25 cellular contexts compared by ENCODE assay signal in genomic region chr17:68835061-68835460, GRCh38.
DNase-seq lines count a peak whose midpoint lies in the region; ATAC-seq, FAIRE-seq and TF ChIP-seq lines count a peak whose summit lies in the region.
"Had no signal": no experiment of that assay in that cellular context is flagged by ENCODE, and none has a peak within 500 bp of the region (broad histone marks: within the 10 kb centered on the region; RNA-seq: fewer than 3 reads in every experiment).

No MANE protein-coding gene starts in this region.

- H3K9me1 ChIP-seq in endothelial cell of umbilical vein (replicated peaks; ENCODE audit: control insufficient read depth, extremely low read depth, insufficient read depth, low read length) = no peaks in the 10 kb centered on the region

- H3K4me1 ChIP-seq in left ventricle myocardium inferior (peaks cover 12% of the 10 kb centered on the region), right cardiac atrium (ENCODE audit: control insufficient read depth, insufficient read depth, low read length) (peaks cover 2% of the 10 kb centered on the region), endothelial cell of umbilical vein (ENCODE audit: control insufficient read depth, extremely low read depth, insufficient read depth, low read length) (peaks cover 4% of the 10 kb centered on the region), skeletal muscle tissue (ENCODE audit: control insufficient read depth in 3 of 3, insufficient read depth in 3 of 3, low read length in 3 of 3) (no peaks in the 10 kb centered on the region), kidney (ENCODE audit: control insufficient read depth in 1 of 2, insufficient read depth in 1 of 2, low read depth in 1 of 2, low read length in 2 of 2) (no peaks in the 10 kb centered on the region)
- H3K4me1 ChIP-seq: vagina had no signal

- POLR2A ChIA-PET in endothelial cell of umbilical vein (lab: Charles Lee) = no interaction called here

- no peaks in the 10 kb centered on the region for H3K9me3 ChIP-seq in left ventricle myocardium inferior (replicated peaks)
- no peaks in the 10 kb centered on the region for H3K9me3 ChIP-seq in right cardiac atrium (ENCODE audit: control insufficient read depth, low read length)
- no peaks in the 10 kb centered on the region for H3K9me3 ChIP-seq in endothelial cell of umbilical vein (replicated peaks; ENCODE audit: control insufficient read depth, insufficient read depth, low read length)
- H3K9me3 ChIP-seq in skeletal muscle tissue (ENCODE audit: control insufficient read depth in 3 of 3, low read length in 3 of 3) = no peaks in the 10 kb centered on the region
- no peaks in the 10 kb centered on the region for H3K9me3 ChIP-seq in kidney (ENCODE audit: control insufficient read depth in 1 of 2, low read length in 2 of 2)
- H3K9me3 ChIP-seq: neutrophil, vagina had no signal

- H3K4me2 ChIP-seq in endothelial cell of umbilical vein (ENCODE audit: insufficient read depth, low read length) = no peak overlapping the region

- intact Hi-C loops in left ventricle myocardium inferior (cut with micrococcal nuclease) = no loop called here
- intact Hi-C loops in right cardiac atrium (cut with DNase I) = no loop called here
- intact Hi-C loops in endothelial cell of umbilical vein (cut with micrococcal nuclease) = no loop called here
- intact Hi-C loops in kidney (cut with DNase I) = no loop called here

- H4K20me1 ChIP-seq in endothelial cell of umbilical vein (replicated peaks; ENCODE audit: control insufficient read depth, extremely low read depth, insufficient read depth, low read length) = no peaks in the 10 kb centered on the region

- ATAC-seq in right cardiac atrium (no peak), GM19395 (IDR thresholded peaks at IDR 0.05; ENCODE audit: unreplicated experiment) (no peak), GM18511 (IDR thresholded peaks at IDR 0.05; ENCODE audit: unreplicated experiment) (no peak)
- ATAC-seq: activated T-helper 17 cell treated with anti-CD3 and anti-CD28 coated beads, Interleukin-2, amount 50 U/mL, for 72 hours; K562 had no signal

- no TSS peak for BruUV-seq in endothelial cell of umbilical vein (replicated peaks; lab: Mats Ljungman, UMichigan)

- H3K36me3 ChIP-seq in left ventricle myocardium inferior (no peaks in the 10 kb centered on the region), endothelial cell of umbilical vein (ENCODE audit: control insufficient read depth in 2 of 2, extremely low read depth in 1 of 2, insufficient read depth in 2 of 2, low read length in 2 of 2) (no peaks in the 10 kb centered on the region), skeletal muscle tissue (ENCODE audit: control insufficient read depth in 3 of 3, insufficient read depth in 3 of 3, low read length in 3 of 3) (no peaks in the 10 kb centered on the region), kidney (ENCODE audit: control insufficient read depth in 1 of 2, insufficient read depth in 2 of 2, low read length in 2 of 2) (no peaks in the 10 kb centered on the region)
- H3K36me3 ChIP-seq: neutrophil, vagina had no signal

- peak overlapping the region; percentile 46 for H2AFZ ChIP-seq in endothelial cell of umbilical vein (ENCODE audit: low read depth, low read length)

- H3K27me3 ChIP-seq in left ventricle myocardium inferior (ENCODE audit: low read depth) (no peaks in the 10 kb centered on the region), right cardiac atrium (ENCODE audit: control insufficient read depth, insufficient read depth) (no peaks in the 10 kb centered on the region), endothelial cell of umbilical vein (ENCODE audit: control insufficient read depth in 2 of 2, insufficient read depth in 2 of 2, low read length in 2 of 2) (no peaks in the 10 kb centered on the region), skeletal muscle tissue (ENCODE audit: control insufficient read depth in 3 of 3, insufficient read depth in 3 of 3, low read length in 3 of 3) (no peaks in the 10 kb centered on the region)
- H3K27me3 ChIP-seq: neutrophil, vagina had no signal

- H3K9ac ChIP-seq in endothelial cell of umbilical vein (replicated peaks; ENCODE audit: extremely low read depth, insufficient read depth, low read length) = no peak overlapping the region
- H3K9ac ChIP-seq in skeletal muscle tissue (ENCODE audit: low read depth in 1 of 3, low read length in 3 of 3) = no peak overlapping the region
- no peak overlapping the region for H3K9ac ChIP-seq in kidney (ENCODE audit: low read length in 2 of 2)

- 38% methylated on average over 2 of the region's 2 CpGs for WGBS in right cardiac atrium

- H3K79me2 ChIP-seq in endothelial cell of umbilical vein (ENCODE audit: control insufficient read depth, insufficient read depth, low read length) = no peaks in the 10 kb centered on the region

- no peak for TF ChIP-seq CTCF in left ventricle myocardium inferior (IDR thresholded peaks at IDR 0.05; ENCODE audit: borderline replicate concordance)
- no peak for TF ChIP-seq CTCF in endothelial cell of umbilical vein (IDR thresholded peaks at IDR 0.05; ENCODE audit: extremely low read depth in 1 of 2, insufficient read depth in 1 of 2, low read depth in 1 of 2, low read length in 2 of 2)
- no peak for TF ChIP-seq CTCF in kidney (IDR thresholded peaks at IDR 0.05; ENCODE audit: borderline replicate concordance, extremely low read depth, insufficient read depth)

- dilution Hi-C loops in endothelial cell of umbilical vein (cut with MboI; ENCODE audit: extremely low pct_ligation_motif_present, low sequenced_read_pairs) = no loop called here

- TF ChIP-seq POLR2A in endothelial cell of umbilical vein (IDR thresholded peaks at IDR 0.05; ENCODE audit: low read depth, low read length) = no peak

- CTCF ChIA-PET in endothelial cell of umbilical vein (lab: Charles Lee) = no interaction called here

- FAIRE-seq in endothelial cell of umbilical vein (lab: Jason Lieb, UNC) (no peak), kidney (lab: Jason Lieb, UNC) (no peak)
- FAIRE-seq: K562 had no signal

- peak overlapping the region; percentile 21 for H3K27ac ChIP-seq in left ventricle myocardium inferior (replicated peaks)
- H3K27ac ChIP-seq in right cardiac atrium (ENCODE audit: low read length) = no peak overlapping the region
- no peak overlapping the region for H3K27ac ChIP-seq in endothelial cell of umbilical vein (ENCODE audit: insufficient read depth, low read depth, low read length)
- H3K27ac ChIP-seq in skeletal muscle tissue (ENCODE audit: low read depth, low read length) = peak overlapping the region; percentile 50
- no peak overlapping the region for H3K27ac ChIP-seq in kidney (ENCODE audit: low read depth in 2 of 2, low read length in 2 of 2)
- H3K27ac ChIP-seq: neutrophil, vagina had no signal

- H3K4me3 ChIP-seq in left ventricle myocardium inferior (no peak overlapping the region), right cardiac atrium (ENCODE audit: low read length) (no peak overlapping the region), endothelial cell of umbilical vein (replicated peaks in 1 of 3; ENCODE audit: insufficient read depth in 1 of 3, low read depth in 1 of 3, low read length in 3 of 3) (no peak overlapping the region), skeletal muscle tissue (ENCODE audit: low read length in 3 of 3) (no peak overlapping the region), kidney (ENCODE audit: low read length in 2 of 2) (no peak overlapping the region)
- H3K4me3 ChIP-seq: K562, vagina had no signal

- DNase-seq in left ventricle myocardium inferior = no peak
- DNase-seq in right cardiac atrium = no peak
- DNase-seq in NOMO-1 treated with DMSO at 0.1 percent for 48 hours (lab: John Stamatoyannopoulos, UW; ENCODE audit: unreplicated experiment) = peak; percentile 49
- peak; percentile 13 for DNase-seq in endothelial cell of umbilical vein (ENCODE audit: low read depth, low spot score)
- no peak for DNase-seq in kidney
- DNase-seq: ACHN; activated CD4-positive, alpha-beta T cell treated with anti-CD3 and anti-CD28 coated beads, Interleukin-2, amount 50 U/mL, for 48 hours; activated CD4-positive, CD25-positive, alpha-beta regulatory T cell; activated CD8-positive, alpha-beta memory T cell treated with anti-CD3 and anti-CD28 coated beads, Interleukin-2, amount 50 U/mL, for 4 hours; aorta; C1 segment of cervical spinal cord; Calu3; caudate nucleus; EL; head of caudate nucleus; mammary epithelial cell; NCI-H1694; NCI-H526 treated with DMSO at 0.1 percent for 48 hours had no signal

TF ChIP-seq in endothelial cell of umbilical vein, 7 proteins besides CTCF, POLR2A, EP300 and RAD21:
- TF ChIP-seq FOS (IDR thresholded peaks at IDR 0.05; ENCODE audit: borderline replicate concordance, insufficient read depth, low read length) (peak; percentile 33), MYC (IDR thresholded peaks at IDR 0.05; ENCODE audit: low read depth, low read length) (no peak), POLR2AphosphoS5 (IDR thresholded peaks at IDR 0.05; ENCODE audit: insufficient read depth, low read depth, low read length) (no peak), GATA2 (IDR thresholded peaks at IDR 0.05; ENCODE audit: insufficient read depth, insufficient read length, low read depth, low read length) (no peak), JUN (IDR thresholded peaks at IDR 0.05; ENCODE audit: borderline replicate concordance, insufficient read depth, insufficient read length, low read depth) (no peak), EZH2 (IDR thresholded peaks at IDR 0.05; ENCODE audit: borderline replicate concordance, low read depth, low read length, severe bottlenecking) (no peak)
- TF ChIP-seq, protein P1, sequence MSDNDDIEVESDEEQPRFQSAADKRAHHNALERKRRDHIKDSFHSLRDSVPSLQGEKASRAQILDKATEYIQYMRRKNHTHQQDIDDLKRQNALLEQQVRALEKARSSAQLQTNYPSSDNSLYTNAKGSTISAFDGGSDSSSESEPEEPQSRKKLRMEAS (IDR thresholded peaks at IDR 0.05; ENCODE audit: insufficient read depth, insufficient read length) = no peak

Comparison
In these comparisons a context has a peak if more than half of its experiments do, and no peak if none do; other contexts are left out.
1. H3K27ac ChIP-seq: peak in left ventricle myocardium inferior (single experiment) and skeletal muscle tissue (single experiment); none in right cardiac atrium (single experiment), endothelial cell of umbilical vein (single experiment) and kidney (0 of 2).
2. DNase-seq: peak in NOMO-1 treated with DMSO at 0.1 percent for 48 hours (single experiment) and endothelial cell of umbilical vein (single experiment); none in left ventricle myocardium inferior (single experiment), right cardiac atrium (0 of 3) and kidney (single experiment).